8 cellular contexts compared by ENCODE assay signal in genomic region chr12:62933871-62934798, GRCh38. TPM values are rescaled to one million over a fixed set of nuclear protein-coding genes. Genes with fewer than 3 reads are reported as not detected.
DNase-seq lines count a peak whose midpoint lies in the region; ATAC-seq and TF ChIP-seq lines count a peak whose summit lies in the region.

No MANE protein-coding gene starts in this region.

- TF ChIP-seq CTCF in 22Rv1 (IDR thresholded peaks at IDR 0.05) (no peak), HFF-Myc (IDR thresholded peaks at IDR 0.05; ENCODE audit: low read depth, low read length, missing control alignments) (no peak), NB4 (IDR thresholded peaks at IDR 0.05; ENCODE audit: low read depth, low read length) (no peak), ovary (IDR thresholded peaks at IDR 0.05) (no peak)

- no peak overlapping the region for H3K27ac Mint-ChIP-seq in activated T-helper 17 cell treated with anti-CD3 and anti-CD28 coated beads, Interleukin-2, amount 50 U/mL, for 72 hours

- DNase-seq in ELR (ENCODE audit: low read depth) (peak; percentile 54), HFF-Myc (ENCODE audit: extremely low read depth, low read depth) (no peak), NB4 (ENCODE audit: low read depth) (peak; percentile 59), Right ventricle myocardium superior (peak; percentile 70), ovary (peak in 4 of 5 donors; percentile 31 to 61 (median 33))
- DNase-seq in NK-92 treated with Interleukin-12 subunit alpha and Interleukin-12 subunit beta, amount 100 ng/mL, for 24 hours (lab: John Stamatoyannopoulos, UW): no peak

- no peaks in the 10 kb centered on the region for H3K9me3 Mint-ChIP-seq in activated T-helper 17 cell treated with anti-CD3 and anti-CD28 coated beads, Interleukin-2, amount 50 U/mL, for 72 hours

- ATAC-seq in activated T-helper 17 cell treated with anti-CD3 and anti-CD28 coated beads, Interleukin-2, amount 50 U/mL, for 72 hours (replicated peaks): peak; percentile 49
- ATAC-seq in Right ventricle myocardium superior (ENCODE audit: poor library complexity): peak; percentile 80

- peak overlapping the region; percentile 78 for H3K4me3 Mint-ChIP-seq in activated T-helper 17 cell treated with anti-CD3 and anti-CD28 coated beads, Interleukin-2, amount 50 U/mL, for 72 hours

- WGBS in ovary, 3 donors: 0% methylated on average over 44 to 65 of the region's 65 CpGs

- intact Hi-C loops in Right ventricle myocardium superior (cut with DNase I): loop anchor here (5.0 kb wide), 1 partner anchor 122 kb away; no protein-coding TSS in a partner anchor
- intact Hi-C loops in ovary (cut with DNase I): loop anchor here in 3 of 4 donors (10.0 kb wide), 3 partner anchors 69 to 489 kb away; no protein-coding TSS in a partner anchor

- no peaks in the 10 kb centered on the region for H3K36me3 ChIP-seq in ovary

- H3K9me3 ChIP-seq in ovary: no peaks in the 10 kb centered on the region

- TF ChIP-seq POLR2A in NB4 (IDR thresholded peaks at IDR 0.05; ENCODE audit: extremely low read depth, insufficient read length): no peak
- TF ChIP-seq POLR2A in ovary (IDR thresholded peaks at IDR 0.05): no peak

- no peaks in the 10 kb centered on the region for H3K27me3 ChIP-seq in ovary

- H3K27me3 Mint-ChIP-seq in activated T-helper 17 cell treated with anti-CD3 and anti-CD28 coated beads, Interleukin-2, amount 50 U/mL, for 72 hours: peaks cover 44% of the 10 kb centered on the region

- H3K27ac ChIP-seq in 22Rv1 (peak overlapping the region; percentile 78), ovary (no peak overlapping the region)

- H3K36me3 Mint-ChIP-seq in activated T-helper 17 cell treated with anti-CD3 and anti-CD28 coated beads, Interleukin-2, amount 50 U/mL, for 72 hours (ENCODE audit: low read depth): no peaks in the 10 kb centered on the region

- H3K4me1 ChIP-seq in ovary (ENCODE audit: insufficient read depth): no peaks in the 10 kb centered on the region

- peaks cover 5% of the 10 kb centered on the region for H3K4me1 Mint-ChIP-seq in activated T-helper 17 cell treated with anti-CD3 and anti-CD28 coated beads, Interleukin-2, amount 50 U/mL, for 72 hours

- H3K4me3 ChIP-seq in HFF-Myc (replicated peaks; ENCODE audit: low read depth, low read length): peak overlapping the region; percentile 52
- peak overlapping the region; percentile 41 for H3K4me3 ChIP-seq in NB4 (ENCODE audit: low read depth, low read length)
- peak overlapping the region; percentile 77 for H3K4me3 ChIP-seq in ovary

- TF ChIP-seq EP300 in ovary (IDR thresholded peaks at IDR 0.05): no peak

RNA-seq across cellular contexts. Expression of gene PPM1H, which starts 0.8 kb away (rescaled TPM):
- total RNA-seq in activated T-helper 17 cell treated with anti-CD3 and anti-CD28 coated beads, Interleukin-2, amount 50 U/mL, for 72 hours: not detected
- total RNA-seq in Right ventricle myocardium superior: 6.5 TPM
- 10 to 100 TPM in 6 of 7 donors, 1 to 10 TPM in 1; 1.6 to 45.4 (median 21.0) TPM for total RNA-seq in ovary
- polyA plus RNA-seq in ovary: 10 to 100 TPM; 10.9 to 11.3 TPM

Comparison
In these comparisons a context has a peak if more than half of its experiments do, and no peak if none do; other contexts are left out.
1. DNase-seq: peak in ELR (single experiment), NB4 (single experiment), Right ventricle myocardium superior (single experiment) and ovary (4 of 5); none in HFF-Myc (single experiment) and NK-92 treated with Interleukin-12 subunit alpha and Interleukin-12 subunit beta, amount 100 ng/mL, for 24 hours (single experiment).
2. Peak in every context shown above with its lines, with median percentiles within 50 percentile points of each other: H3K4me3 ChIP-seq.